14 cellular contexts compared by ENCODE assay signal in the genomic region with DNA sequence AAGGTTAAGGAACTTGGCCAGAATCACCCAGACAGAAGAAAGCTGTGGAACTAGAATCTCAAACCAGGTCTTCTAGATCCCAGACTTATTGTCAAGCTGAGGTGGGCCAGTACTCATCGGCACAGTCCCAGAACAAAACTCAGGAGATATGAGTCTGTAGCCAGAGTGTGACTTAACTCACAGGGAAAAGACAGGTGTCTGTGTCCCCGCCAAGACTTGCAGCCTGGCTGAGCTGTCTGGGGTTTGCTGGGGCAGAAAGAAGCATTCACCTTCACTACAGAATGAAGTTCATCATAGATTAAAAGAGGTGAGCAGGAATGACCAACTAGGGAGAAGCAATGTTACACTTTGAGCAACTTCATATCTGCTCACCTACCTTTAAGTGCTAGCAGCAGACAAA.
DNase-seq lines count a peak whose midpoint lies in the region; ATAC-seq and TF ChIP-seq lines count a peak whose summit lies in the region.
"Had no signal": no experiment of that assay in that cellular context is flagged by ENCODE, and none has a peak within 500 bp of the region (broad histone marks: within the 10 kb centered on the region; RNA-seq: fewer than 3 reads in every experiment).

No MANE protein-coding gene starts in this region.

- peaks cover 0 to 11% of the 10 kb centered on the region in 2 donors for H3K4me1 ChIP-seq in right atrium auricular region
- peaks cover 10 to 27% (median 25%) of the 10 kb centered on the region in 4 donors for H3K4me1 ChIP-seq in esophagus muscularis mucosa
- H3K4me1 ChIP-seq in gastrocnemius medialis = peaks cover 28 to 48% of the 10 kb centered on the region in 2 donors

- H3K9me3 ChIP-seq in right atrium auricular region (no peaks in the 10 kb centered on the region), esophagus muscularis mucosa (peaks cover 0 to 4% (median 0%) of the 10 kb centered on the region in 4 donors), gastrocnemius medialis (no peaks in the 10 kb centered on the region)
- H3K9me3 ChIP-seq: A549 had no signal

- H3K27ac ChIP-seq in right atrium auricular region (peak overlapping the region; percentile 23 to 43), esophagus muscularis mucosa (replicated peaks in 1 of 4) (peak overlapping the region in 3 of 4 donors; percentile 56 to 64 (median 57)), gastrocnemius medialis (peak overlapping the region; percentile 30 to 72 (median 66))
- H3K27ac ChIP-seq: A549 had no signal

- WGBS in esophagus muscularis mucosa = 92% methylated on average over 2 of the region's 2 CpGs

- TF ChIP-seq EP300 in esophagus muscularis mucosa (IDR thresholded peaks at IDR 0.05) = no peak

- DNase-seq in right atrium auricular region (ENCODE audit: low spot score) (no peak), left ventricle myocardium superior (no peak), esophagus muscularis mucosa (ENCODE audit: extremely low spot score) (peak; percentile 88), gastrocnemius medialis (peak; percentile 45 to 81), AML-193 (lab: John Stamatoyannopoulos, UW) (no peak), AG20443 (ENCODE audit: low spot score) (no peak)
- DNase-seq: Calu3; CD4-positive, alpha-beta T cell; DMS79; H9; NCI-H1048; NCI-H526 had no signal

- ATAC-seq in left ventricle myocardium superior (no peak), gastrocnemius medialis (peak; percentile 82 to 88), HG02840 (IDR thresholded peaks at IDR 0.05; ENCODE audit: low FRiP score, unreplicated experiment) (no peak)
- ATAC-seq: A549 had no signal

- TF ChIP-seq CTCF in right atrium auricular region (IDR thresholded peaks at IDR 0.05) = no peak
- TF ChIP-seq CTCF in esophagus muscularis mucosa (IDR thresholded peaks at IDR 0.05) = no peak
- TF ChIP-seq CTCF in gastrocnemius medialis (IDR thresholded peaks at IDR 0.05 in 4 of 5, conservative IDR thresholded peaks at IDR 0.05 in 1 of 5) = no peak

- H3K27me3 ChIP-seq in right atrium auricular region (no peaks in the 10 kb centered on the region), esophagus muscularis mucosa (no peaks in the 10 kb centered on the region), gastrocnemius medialis (no peaks in the 10 kb centered on the region)

- in situ Hi-C loops in gastrocnemius medialis (cut with MboI; ENCODE audit: low sequenced_read_pairs in 4 of 4) = no loop called here

- H3K4me3 ChIP-seq in right atrium auricular region = no peak overlapping the region
- H3K4me3 ChIP-seq in esophagus muscularis mucosa = no peak overlapping the region
- no peak overlapping the region for H3K4me3 ChIP-seq in gastrocnemius medialis
- H3K4me3 ChIP-seq: A549 had no signal

- no peak for TF ChIP-seq POLR2A in esophagus muscularis mucosa (IDR thresholded peaks at IDR 0.05; ENCODE audit: low read depth)
- no peak for TF ChIP-seq POLR2A in gastrocnemius medialis (IDR thresholded peaks at IDR 0.05)

- H3K36me3 ChIP-seq in right atrium auricular region (no peaks in the 10 kb centered on the region), esophagus muscularis mucosa (no peaks in the 10 kb centered on the region), gastrocnemius medialis (no peaks in the 10 kb centered on the region)

- intact Hi-C loops in left ventricle myocardium superior (cut with micrococcal nuclease) = no loop called here
- intact Hi-C loops in esophagus muscularis mucosa (cut with DNase I) = loop anchor here (5.0 kb wide), 2 partner anchors 137 to 258 kb away; partner anchors contain the start of gene FOXO1
- intact Hi-C loops in gastrocnemius medialis (cut with DNase I; ENCODE audit: low total_unique reads) = loop anchor here (5.0 kb wide), 2 partner anchors 138 to 172 kb away; no protein-coding TSS in a partner anchor

Comparison
In these comparisons a context has a peak if more than half of its experiments do, and no peak if none do; other contexts are left out.
1. DNase-seq: peak in esophagus muscularis mucosa (single experiment) and gastrocnemius medialis (2 of 2); none in right atrium auricular region (single experiment), left ventricle myocardium superior (single experiment), AML-193 (0 of 2) and AG20443 (single experiment).
2. ATAC-seq: peak in gastrocnemius medialis (2 of 2); none in left ventricle myocardium superior (single experiment) and HG02840 (single experiment).
3. Peak in every context shown above with its lines, with median percentiles within 50 percentile points of each other: H3K27ac ChIP-seq.